Comparison of ENCODE assay signal across 10 cellular contexts in the genomic region with DNA sequence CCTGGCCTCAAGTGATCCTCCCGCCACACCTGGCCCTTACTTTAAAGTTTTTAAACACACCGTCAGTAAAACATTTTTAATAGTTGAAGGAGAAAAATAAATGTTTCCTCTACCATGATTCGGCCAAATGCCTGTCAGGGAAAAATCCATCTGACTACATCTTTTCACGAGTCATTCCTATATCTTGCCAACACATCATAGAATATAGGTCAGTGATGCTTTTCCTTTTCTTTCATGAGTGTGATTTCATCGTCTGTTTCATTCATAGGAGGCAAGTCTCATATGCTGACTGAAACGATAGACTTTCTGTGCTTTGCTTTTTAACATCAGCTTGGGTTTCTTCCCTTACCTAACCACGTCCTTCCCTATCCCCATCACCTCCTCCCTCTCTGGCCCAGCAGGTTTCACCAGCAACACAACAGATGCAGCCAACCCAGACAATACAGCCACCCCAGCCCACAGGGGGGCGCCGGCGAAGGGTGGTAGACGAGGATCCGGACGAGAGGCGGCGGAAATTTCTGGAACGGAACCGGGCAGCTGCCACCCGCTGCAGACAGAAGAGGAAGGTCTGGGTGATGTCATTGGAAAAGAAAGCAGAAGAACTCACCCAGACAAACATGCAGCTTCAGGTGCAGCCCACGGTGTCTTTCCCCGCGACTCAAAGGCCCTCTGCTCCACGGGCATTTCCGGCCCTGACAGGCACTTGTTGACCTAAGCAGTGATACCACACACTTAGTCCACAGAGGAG.
A peak's percentile ranks its signal among the peaks of the same experiment; 100 is the strongest.
DNase-seq lines count a peak whose midpoint lies in the region; ATAC-seq and TF ChIP-seq lines count a peak whose summit lies in the region.
"Had no signal": no experiment of that assay in that cellular context is flagged by ENCODE, and none has a peak within 500 bp of the region (broad histone marks: within the 10 kb centered on the region; RNA-seq: fewer than 3 reads in every experiment).

No MANE protein-coding gene starts in this region.

- ATAC-seq in HG03108 (IDR thresholded peaks at IDR 0.05; ENCODE audit: unreplicated experiment) (peak; percentile 40), mucosa of descending colon (peak; percentile 45), GM18868 (IDR thresholded peaks at IDR 0.05; ENCODE audit: unreplicated experiment) (no peak)

- peak; percentile 32 for TF ChIP-seq CTCF in GM12864 (IDR thresholded peaks at IDR 0.05; ENCODE audit: low read depth, low read length, missing control alignments)
- peak; percentile 14 for TF ChIP-seq CTCF in astrocyte of the spinal cord (IDR thresholded peaks at IDR 0.05; ENCODE audit: low read depth, low read length)
- TF ChIP-seq CTCF in mucosa of descending colon (IDR thresholded peaks at IDR 0.05) = no peak

- intact Hi-C loops in mucosa of descending colon (cut with DNase I, micrococcal nuclease) = no loop called here

- peaks cover 11% of the 10 kb centered on the region for H3K4me1 ChIP-seq in mucosa of descending colon (ENCODE audit: low read depth)

- H3K9me3 ChIP-seq in mucosa of descending colon = no peaks in the 10 kb centered on the region

- DNase-seq in GM12864 (ENCODE audit: low read depth) = no peak
- DNase-seq in astrocyte of the spinal cord (ENCODE audit: low read depth, low spot score) = no peak
- peak; percentile 42 to 58 (median 49) for DNase-seq in mucosa of descending colon
- no peak for DNase-seq in stimulated activated naive CD4-positive, alpha-beta T cell treated with Interleukin-2 at 50 U/mL for 16 hours (lab: John Stamatoyannopoulos, UW)
- DNase-seq in T-helper 9 cell = no peak
- DNase-seq in 8988T = no peak
- DNase-seq: DND-41, NCI-H774 had no signal

- H3K4me3 ChIP-seq in GM12864 (ENCODE audit: low read depth, low read length) (no peak overlapping the region), astrocyte of the spinal cord (ENCODE audit: low read depth, low read length) (no peak overlapping the region), mucosa of descending colon (no peak overlapping the region)

- H3K36me3 ChIP-seq in mucosa of descending colon (ENCODE audit: low read depth) = no peaks in the 10 kb centered on the region

- in situ Hi-C loops in astrocyte of the spinal cord (cut with HindIII; ENCODE audit: low sequenced_read_pairs) = no loop called here

Comparison
In these comparisons a context has a peak if more than half of its experiments do, and no peak if none do; other contexts are left out.
1. DNase-seq: peak in mucosa of descending colon (3 of 3); none in GM12864 (single experiment), astrocyte of the spinal cord (single experiment), stimulated activated naive CD4-positive, alpha-beta T cell treated with Interleukin-2 at 50 U/mL for 16 hours (single experiment), T-helper 9 cell (single experiment) and 8988T (single experiment).